In the genomic region with DNA sequence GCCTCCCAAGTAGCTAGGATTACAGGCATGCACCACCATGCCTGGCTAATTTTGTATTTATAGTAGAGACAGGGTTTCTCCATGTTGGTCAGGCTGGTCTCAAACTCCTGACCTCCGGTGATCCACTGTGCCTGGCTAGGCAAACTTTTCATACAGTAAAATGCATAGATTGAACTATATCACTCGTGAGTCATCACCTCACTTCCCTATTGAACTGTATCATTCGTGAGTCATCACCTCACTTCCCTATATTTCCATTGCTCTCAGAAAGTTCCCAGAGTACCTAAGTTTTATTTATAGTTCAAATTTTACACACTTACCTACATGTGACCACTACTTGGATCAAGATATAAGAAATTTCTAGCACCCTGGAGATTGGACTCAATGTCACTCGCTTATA, we compare ENCODE assay signal across 9 cellular contexts.
DNase-seq lines count a peak whose midpoint lies in the region; ATAC-seq and TF ChIP-seq lines count a peak whose summit lies in the region.
"Had no signal": no experiment of that assay in that cellular context is flagged by ENCODE, and none has a peak within 500 bp of the region (broad histone marks: within the 10 kb centered on the region; RNA-seq: fewer than 3 reads in every experiment).

No MANE protein-coding gene starts in this region.

- H3K36me3 Mint-ChIP-seq in activated CD4-positive, alpha-beta T cell treated with anti-CD3 and anti-CD28 coated beads, Interleukin-2, amount 10 ng/mL, durations not matched to agents 24 days and 14 days (ENCODE audit: low read depth): peaks cover 60% of the 10 kb centered on the region

- peaks cover 16% of the 10 kb centered on the region for H3K4me1 ChIP-seq in effector memory CD4-positive, alpha-beta T cell (ENCODE audit: control insufficient read depth, insufficient read depth, low read length, poor library complexity, severe bottlenecking)
- H3K4me1 ChIP-seq in smooth muscle cell (ENCODE audit: low read depth): no peaks in the 10 kb centered on the region

- H3K36me3 ChIP-seq in effector memory CD4-positive, alpha-beta T cell (ENCODE audit: control insufficient read depth, insufficient read depth, low read length): peaks cover 34% of the 10 kb centered on the region
- peaks cover 10% of the 10 kb centered on the region for H3K36me3 ChIP-seq in smooth muscle cell (ENCODE audit: low read depth)

- H3K9me3 Mint-ChIP-seq in activated CD4-positive, alpha-beta T cell treated with anti-CD3 and anti-CD28 coated beads, Interleukin-2, amount 10 ng/mL, durations not matched to agents 24 days and 14 days: no peaks in the 10 kb centered on the region

- no peak for DNase-seq in activated CD4-positive, alpha-beta T cell treated with anti-CD3 and anti-CD28 coated beads, Interleukin-2, amount 10 ng/mL, durations not matched to agents 24 days and 14 days
- no peak for DNase-seq in activated CD4-positive, alpha-beta T cell treated with anti-CD3 and anti-CD28 coated beads for 4 hours
- DNase-seq in RKO (ENCODE audit: low spot score) (peak; percentile 62), smooth muscle cell (lab: John Stamatoyannopoulos, UW; ENCODE audit: unreplicated experiment) (no peak), NCI-H774 (lab: John Stamatoyannopoulos, UW) (no peak), NCI-H2196 (lab: John Stamatoyannopoulos, UW; ENCODE audit: unreplicated experiment) (no peak)
- DNase-seq in effector memory CD4-positive, alpha-beta T cell: no peak
- DNase-seq: stimulated activated CD4-positive, alpha-beta T cell treated with anti-CD3 and anti-CD28 coated beads, Interleukin-12 subunit alpha, Interleukin-12 subunit beta, amount 100 ng/mL, for 4 hours had no signal

- no peaks in the 10 kb centered on the region for H3K27me3 Mint-ChIP-seq in activated CD4-positive, alpha-beta T cell treated with anti-CD3 and anti-CD28 coated beads, Interleukin-2, amount 10 ng/mL, durations not matched to agents 24 days and 14 days

- no peaks in the 10 kb centered on the region for H3K9me3 ChIP-seq in effector memory CD4-positive, alpha-beta T cell (ENCODE audit: control insufficient read depth, low read length)
- no peaks in the 10 kb centered on the region for H3K9me3 ChIP-seq in smooth muscle cell (replicated peaks; ENCODE audit: low read depth)

- peaks cover 66% of the 10 kb centered on the region for H3K4me1 Mint-ChIP-seq in activated CD4-positive, alpha-beta T cell treated with anti-CD3 and anti-CD28 coated beads, Interleukin-2, amount 10 ng/mL, durations not matched to agents 24 days and 14 days

- peak overlapping the region; percentile 70 for H3K4me3 Mint-ChIP-seq in activated CD4-positive, alpha-beta T cell treated with anti-CD3 and anti-CD28 coated beads, Interleukin-2, amount 10 ng/mL, durations not matched to agents 24 days and 14 days

- no peaks in the 10 kb centered on the region for H3K27me3 ChIP-seq in effector memory CD4-positive, alpha-beta T cell (replicated peaks; ENCODE audit: control insufficient read depth, insufficient read depth, low read length, poor library complexity, severe bottlenecking)
- H3K27me3 ChIP-seq in smooth muscle cell (ENCODE audit: low read depth): no peaks in the 10 kb centered on the region

- H3K27ac Mint-ChIP-seq in activated CD4-positive, alpha-beta T cell treated with anti-CD3 and anti-CD28 coated beads, Interleukin-2, amount 10 ng/mL, durations not matched to agents 24 days and 14 days: peak overlapping the region; percentile 98

- peaks cover 80% of the 10 kb centered on the region for H4K20me1 ChIP-seq in smooth muscle cell (ENCODE audit: low read depth)

- no peak overlapping the region for H3K9ac ChIP-seq in smooth muscle cell (ENCODE audit: low read depth)

- intact Hi-C loops in activated CD4-positive, alpha-beta T cell treated with anti-CD3 and anti-CD28 coated beads, Interleukin-2, amount 10 ng/mL, durations not matched to agents 24 days and 14 days (cut with micrococcal nuclease): loop anchor here (2.0 to 10.0 kb wide), 2 partner anchors 189 to 509 kb away; a partner anchor contains a TSS

- TF ChIP-seq CTCF in smooth muscle cell (IDR thresholded peaks at IDR 0.05; ENCODE audit: borderline replicate concordance, insufficient read depth, poor library complexity, severe bottlenecking): no peak

- no peak for ATAC-seq in GM18498 (IDR thresholded peaks at IDR 0.05; ENCODE audit: unreplicated experiment)

- peak overlapping the region; percentile 82 for H3K27ac ChIP-seq in effector memory CD4-positive, alpha-beta T cell (ENCODE audit: insufficient read depth, low read length, poor library complexity, severe bottlenecking)
- H3K27ac ChIP-seq in smooth muscle cell (ENCODE audit: low read depth): peak overlapping the region; percentile 45

- no peak overlapping the region for H3K4me3 ChIP-seq in effector memory CD4-positive, alpha-beta T cell (ENCODE audit: insufficient read depth, low read depth, low read length, poor library complexity, severe bottlenecking)
- H3K4me3 ChIP-seq in smooth muscle cell: no peak overlapping the region

- H2AFZ ChIP-seq in smooth muscle cell (ENCODE audit: low read depth): no peak overlapping the region

- WGBS in smooth muscle cell (ENCODE audit: low lambda C conversion rate): 82% methylated on average over 4 of the region's 4 CpGs

- no peaks in the 10 kb centered on the region for H3F3A ChIP-seq in smooth muscle cell (ENCODE audit: low read depth)

- peaks cover 20% of the 10 kb centered on the region for H3K79me2 ChIP-seq in smooth muscle cell (ENCODE audit: low read depth)

- no peak overlapping the region for H3K4me2 ChIP-seq in smooth muscle cell
